9 cellular contexts compared by ENCODE assay signal in the genomic region with DNA sequence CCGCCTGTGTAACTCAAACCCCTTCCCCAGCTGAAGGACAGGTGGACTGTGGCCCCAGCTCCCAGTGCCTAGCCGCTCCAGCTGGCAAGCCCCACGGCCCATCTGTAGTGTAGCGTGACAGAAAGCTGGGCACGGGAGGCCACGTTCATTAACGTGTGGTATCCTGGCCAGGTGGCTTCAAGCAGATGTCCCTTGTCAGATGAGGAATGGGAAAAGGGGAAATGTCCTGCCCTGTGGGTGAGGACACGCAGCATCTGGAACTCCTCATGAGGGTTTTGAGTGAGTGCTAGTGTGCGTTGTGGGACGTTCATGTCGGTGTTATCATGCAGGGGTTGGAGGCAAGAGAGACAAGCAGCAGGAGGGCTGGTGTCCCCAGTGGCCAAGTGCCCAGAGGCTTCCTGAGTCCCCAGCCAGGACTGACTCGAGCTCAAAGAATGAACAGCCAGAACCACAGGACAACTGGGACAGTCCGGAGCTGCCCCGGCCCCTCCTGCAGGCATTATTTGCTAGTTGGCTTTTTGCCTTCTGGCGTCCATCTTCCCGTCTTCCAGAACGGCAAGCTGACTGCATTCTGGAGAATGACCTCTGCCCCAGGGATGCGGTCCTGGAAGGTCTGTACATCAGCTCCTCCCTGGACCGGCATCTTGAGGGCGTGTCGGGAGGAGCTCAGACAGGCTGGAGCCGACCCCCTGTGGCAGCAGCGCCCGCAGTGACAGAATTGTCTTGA. TPM values are rescaled to one million over a fixed set of nuclear protein-coding genes. Genes with fewer than 3 reads are reported as not detected.
DNase-seq lines count a peak whose midpoint lies in the region; ATAC-seq and TF ChIP-seq lines count a peak whose summit lies in the region.
"Had no signal": no experiment of that assay in that cellular context is flagged by ENCODE, and none has a peak within 500 bp of the region (broad histone marks: within the 10 kb centered on the region; RNA-seq: fewer than 3 reads in every experiment).

No MANE protein-coding gene starts in this region.

- H3K9me3 Mint-ChIP-seq in activated T-cell treated with anti-CD3 and anti-CD28 coated beads, Interleukin-2, amount 50 U/mL, for 24 hours = no peaks in the 10 kb centered on the region
- no peaks in the 10 kb centered on the region for H3K9me3 Mint-ChIP-seq in activated naive CD8-positive, alpha-beta T cell treated with anti-CD3 and anti-CD28 coated beads for 36 hours
- H3K9me3 Mint-ChIP-seq: memory B cell had no signal

- peak in 1 of 4 donors; percentile 28 for TF ChIP-seq EP300 in upper lobe of left lung (IDR thresholded peaks at IDR 0.05)

- peak; percentile 55 for ATAC-seq in left lobe of liver
- ATAC-seq in upper lobe of left lung (ENCODE audit: low FRiP score in 2 of 2) = peak; percentile 12 to 49
- ATAC-seq in GM18498 (IDR thresholded peaks at IDR 0.05; ENCODE audit: unreplicated experiment) = no peak

- peaks cover 0 to 55% (median 19%) of the 10 kb centered on the region in 4 donors for H3K36me3 ChIP-seq in upper lobe of left lung

- H3K27me3 Mint-ChIP-seq in activated T-cell treated with anti-CD3 and anti-CD28 coated beads, Interleukin-2, amount 50 U/mL, for 24 hours = no peaks in the 10 kb centered on the region
- H3K27me3 Mint-ChIP-seq in activated naive CD8-positive, alpha-beta T cell treated with anti-CD3 and anti-CD28 coated beads for 36 hours = no peaks in the 10 kb centered on the region
- H3K27me3 Mint-ChIP-seq: memory B cell had no signal

- 39 to 61% methylated on average over 6 to 24 of the region's 24 CpGs for WGBS in upper lobe of left lung, 2 donors

- H3K27ac Mint-ChIP-seq in activated T-cell treated with anti-CD3 and anti-CD28 coated beads, Interleukin-2, amount 50 U/mL, for 24 hours = peak overlapping the region; percentile 52
- H3K27ac Mint-ChIP-seq in activated naive CD8-positive, alpha-beta T cell treated with anti-CD3 and anti-CD28 coated beads for 36 hours = peak overlapping the region; percentile 58
- H3K27ac Mint-ChIP-seq: memory B cell had no signal

- TF ChIP-seq POLR2A in upper lobe of left lung (IDR thresholded peaks at IDR 0.05) = no peak

- TF ChIP-seq CTCF in upper lobe of left lung (IDR thresholded peaks at IDR 0.05) = peak in 1 of 6 experiments; percentile 7

- H3K4me3 Mint-ChIP-seq in activated T-cell treated with anti-CD3 and anti-CD28 coated beads, Interleukin-2, amount 50 U/mL, for 24 hours = no peak overlapping the region
- no peak overlapping the region for H3K4me3 Mint-ChIP-seq in activated naive CD8-positive, alpha-beta T cell treated with anti-CD3 and anti-CD28 coated beads for 36 hours
- H3K4me3 Mint-ChIP-seq: memory B cell had no signal

- H3K27ac ChIP-seq in upper lobe of left lung = peak overlapping the region; percentile 25 to 72 (median 56)

- no peak for DNase-seq in activated T-cell treated with anti-CD3 and anti-CD28 coated beads, Interleukin-2, amount 50 U/mL, for 24 hours
- DNase-seq in activated T-cell treated with anti-CD3 and anti-CD28 coated beads, Interleukin-2, amount 50 U/mL, for 48 hours = no peak
- DNase-seq in activated naive CD8-positive, alpha-beta T cell treated with anti-CD3 and anti-CD28 coated beads for 36 hours = no peak
- DNase-seq in left lobe of liver (ENCODE audit: low spot score) (peak; percentile 76), upper lobe of left lung (no peak), NCI-H345 treated with DMSO at 0.1 percent for 48 hours (lab: John Stamatoyannopoulos, UW; ENCODE audit: unreplicated experiment) (no peak), head of caudate nucleus (no peak)

- no peaks in the 10 kb centered on the region for H3K9me3 ChIP-seq in upper lobe of left lung

- H3K4me1 ChIP-seq in upper lobe of left lung = peaks cover 4 to 31% (median 13%) of the 10 kb centered on the region in 4 donors

- H3K4me1 Mint-ChIP-seq in activated T-cell treated with anti-CD3 and anti-CD28 coated beads, Interleukin-2, amount 50 U/mL, for 24 hours (ENCODE audit: low read depth) = peaks cover 23% of the 10 kb centered on the region
- H3K4me1 Mint-ChIP-seq in activated naive CD8-positive, alpha-beta T cell treated with anti-CD3 and anti-CD28 coated beads for 36 hours = peaks cover 14% of the 10 kb centered on the region

- intact Hi-C loops in head of caudate nucleus (cut with DNase I) = no loop called here

- H3K36me3 Mint-ChIP-seq in activated T-cell treated with anti-CD3 and anti-CD28 coated beads, Interleukin-2, amount 50 U/mL, for 24 hours (ENCODE audit: low read depth) = peaks cover 73% of the 10 kb centered on the region
- H3K36me3 Mint-ChIP-seq in activated naive CD8-positive, alpha-beta T cell treated with anti-CD3 and anti-CD28 coated beads for 36 hours = peaks cover 9% of the 10 kb centered on the region

- H3K4me3 ChIP-seq in upper lobe of left lung = no peak overlapping the region

- H3K27me3 ChIP-seq in upper lobe of left lung = no peaks in the 10 kb centered on the region

RNA-seq across cellular contexts. Expression of a gene that starts 19.3 kb away (rescaled TPM):
- 10 to 100 TPM in 1 of 2 experiments, 1 to 10 TPM in 1; 9.9 to 12.2 TPM for total RNA-seq in activated naive CD8-positive, alpha-beta T cell treated with anti-CD3 and anti-CD28 coated beads for 36 hours
- total RNA-seq in left lobe of liver (73.7 TPM), upper lobe of left lung (10 to 100 TPM in 1 of 6 donors, 1 to 10 TPM in 5; 5.1 to 50.3 (median 6.2) TPM)

RNA-seq across cellular contexts. Expression of a gene that starts 45.9 kb away (rescaled TPM):
- total RNA-seq in activated naive CD8-positive, alpha-beta T cell treated with anti-CD3 and anti-CD28 coated beads for 36 hours = 100 to 1,000 TPM; 133 to 146 TPM
- total RNA-seq in left lobe of liver (27.9 TPM), upper lobe of left lung (10 to 100 TPM; 14.7 to 50.6 (median 31.0) TPM)
